In the genomic region with DNA sequence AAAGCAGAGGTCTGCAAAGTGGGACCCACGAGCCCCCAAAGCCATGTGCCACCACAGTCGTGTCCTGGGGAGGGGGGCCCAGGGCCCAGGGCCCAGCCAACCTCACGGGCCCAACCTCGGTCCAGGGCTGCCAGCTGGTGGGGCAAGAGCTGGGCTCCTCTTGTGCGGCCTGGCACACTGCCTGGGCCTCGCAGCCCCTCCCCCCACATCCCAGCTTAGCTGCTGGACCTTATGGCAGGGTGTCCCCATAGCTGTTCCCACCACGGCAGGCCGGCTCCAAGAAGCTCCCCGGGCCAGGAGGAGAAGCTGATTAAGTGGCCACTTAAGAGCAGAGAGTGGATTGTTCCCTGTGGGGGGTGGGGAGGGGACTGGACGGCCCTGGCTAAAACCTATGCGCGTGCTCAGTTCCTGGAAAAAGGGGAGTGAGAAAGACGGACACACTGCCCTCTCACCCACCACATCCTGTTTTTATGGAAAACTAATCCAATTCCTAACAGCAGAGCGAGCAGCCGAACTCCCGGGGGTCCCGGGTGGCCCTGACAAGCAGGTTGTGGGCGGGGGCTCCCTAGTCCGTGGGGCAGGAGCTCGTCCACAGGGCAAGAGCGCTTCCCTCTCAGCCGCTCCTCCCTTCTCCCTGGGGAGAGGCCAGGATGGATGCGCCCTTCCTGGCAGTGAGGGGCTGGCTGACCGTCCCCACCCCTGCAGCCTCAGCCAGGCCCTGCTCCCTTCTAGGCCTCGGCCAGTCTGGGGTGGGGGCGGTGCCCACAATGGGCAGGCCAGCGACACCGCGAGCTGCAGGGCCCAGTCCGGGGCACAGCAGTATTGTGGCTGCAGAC, we compare ENCODE assay signal across 12 cellular contexts.
DNase-seq lines count a peak whose midpoint lies in the region; ATAC-seq and TF ChIP-seq lines count a peak whose summit lies in the region.
"Had no signal": no experiment of that assay in that cellular context is flagged by ENCODE, and none has a peak within 500 bp of the region (broad histone marks: within the 10 kb centered on the region; RNA-seq: fewer than 3 reads in every experiment).

No MANE protein-coding gene starts in this region.

- ATAC-seq in stimulated activated naive CD8-positive, alpha-beta T cell treated with anti-CD3 and anti-CD28 coated beads, Interleukin-15, Interleukin-2, amounts not matched to agents 100 U/mL and 50 U/mL, for 24 hours: no peak
- no peak for ATAC-seq in GM21737 (IDR thresholded peaks at IDR 0.05; ENCODE audit: unreplicated experiment)
- ATAC-seq: CD8-positive, alpha-beta T cell; T-cell had no signal

- H3K36me3 Mint-ChIP-seq in dendritic cell treated with granulocyte-macrophage colony-stimulating factor and Interleukin-4, amounts not matched to agents 40 ng/mL and 50 ng/mL, for 4 days (ENCODE audit: low read depth): peaks cover 63% of the 10 kb centered on the region
- H3K36me3 Mint-ChIP-seq: IgD-negative memory B cell, type B pancreatic cell had no signal

- H3K4me1 ChIP-seq in mucosa of rectum (ENCODE audit: control insufficient read depth in 2 of 2, insufficient read depth in 2 of 2, low read length in 2 of 2): peaks cover 46 to 51% of the 10 kb centered on the region in 2 donors

- H3K27ac Mint-ChIP-seq in dendritic cell treated with granulocyte-macrophage colony-stimulating factor and Interleukin-4, amounts not matched to agents 40 ng/mL and 50 ng/mL, for 4 days: peak overlapping the region; percentile 69
- H3K27ac Mint-ChIP-seq: CD8-positive, alpha-beta T cell had no signal

- intact Hi-C loops in dendritic cell treated with granulocyte-macrophage colony-stimulating factor and Interleukin-4, amounts not matched to agents 40 ng/mL and 50 ng/mL, for 4 days (cut with micrococcal nuclease): no loop called here

- peak overlapping the region in 1 of 2 donors; percentile 31 for H3K9ac ChIP-seq in mucosa of rectum (ENCODE audit: low read depth in 1 of 2, low read length in 2 of 2)

- peak overlapping the region; percentile 23 for H3K4me3 Mint-ChIP-seq in dendritic cell treated with granulocyte-macrophage colony-stimulating factor and Interleukin-4, amounts not matched to agents 40 ng/mL and 50 ng/mL, for 4 days
- H3K4me3 Mint-ChIP-seq: CD8-positive, alpha-beta T cell; T-cell had no signal

- peak overlapping the region; percentile 74 for H3K27ac ChIP-seq in 22Rv1
- H3K27ac ChIP-seq in mucosa of rectum (ENCODE audit: low read depth in 2 of 2, low read length in 2 of 2): peak overlapping the region; percentile 5 to 52

- DNase-seq in LNCaP clone FGC (ENCODE audit: low read depth) (no peak), SW480 (ENCODE audit: low spot score) (no peak), NCI-H510A (lab: John Stamatoyannopoulos, UW) (no peak)
- DNase-seq in stimulated activated naive CD8-positive, alpha-beta T cell treated with anti-CD3 and anti-CD28 coated beads, Interleukin-15, Interleukin-2, amounts not matched to agents 100 U/mL and 50 U/mL, for 24 hours: no peak
- DNase-seq: CD8-positive, alpha-beta T cell; T-cell had no signal

- no peaks in the 10 kb centered on the region for H3K27me3 ChIP-seq in mucosa of rectum (ENCODE audit: control insufficient read depth in 2 of 2, insufficient read depth in 2 of 2, low read length in 2 of 2)

- H3K27me3 Mint-ChIP-seq in dendritic cell treated with granulocyte-macrophage colony-stimulating factor and Interleukin-4, amounts not matched to agents 40 ng/mL and 50 ng/mL, for 4 days: no peaks in the 10 kb centered on the region
- H3K27me3 Mint-ChIP-seq: IgD-negative memory B cell, T-cell, type B pancreatic cell had no signal

- no peaks in the 10 kb centered on the region for H3K9me3 Mint-ChIP-seq in dendritic cell treated with granulocyte-macrophage colony-stimulating factor and Interleukin-4, amounts not matched to agents 40 ng/mL and 50 ng/mL, for 4 days
- H3K9me3 Mint-ChIP-seq: CD8-positive, alpha-beta T cell; IgD-negative memory B cell; T-cell; type B pancreatic cell had no signal

- H3K4me3 ChIP-seq in LNCaP clone FGC (ENCODE audit: low read depth, low read length) (peak overlapping the region; percentile 48), mucosa of rectum (ENCODE audit: low read length in 2 of 2) (no peak overlapping the region)

- H3K36me3 ChIP-seq in mucosa of rectum (ENCODE audit: control insufficient read depth in 2 of 2, insufficient read depth in 2 of 2, low read length in 2 of 2): no peaks in the 10 kb centered on the region

- TF ChIP-seq CTCF in 22Rv1 (IDR thresholded peaks at IDR 0.05) (no peak), LNCaP clone FGC (IDR thresholded peaks at IDR 0.05; ENCODE audit: control insufficient read depth, extremely low read depth, insufficient read depth) (no peak)

- H3K9me3 ChIP-seq in mucosa of rectum (ENCODE audit: control insufficient read depth in 2 of 2, low read length in 2 of 2): no peaks in the 10 kb centered on the region

- peaks cover 79% of the 10 kb centered on the region for H3K4me1 Mint-ChIP-seq in dendritic cell treated with granulocyte-macrophage colony-stimulating factor and Interleukin-4, amounts not matched to agents 40 ng/mL and 50 ng/mL, for 4 days (ENCODE audit: low read depth)
